In the genomic region with DNA sequence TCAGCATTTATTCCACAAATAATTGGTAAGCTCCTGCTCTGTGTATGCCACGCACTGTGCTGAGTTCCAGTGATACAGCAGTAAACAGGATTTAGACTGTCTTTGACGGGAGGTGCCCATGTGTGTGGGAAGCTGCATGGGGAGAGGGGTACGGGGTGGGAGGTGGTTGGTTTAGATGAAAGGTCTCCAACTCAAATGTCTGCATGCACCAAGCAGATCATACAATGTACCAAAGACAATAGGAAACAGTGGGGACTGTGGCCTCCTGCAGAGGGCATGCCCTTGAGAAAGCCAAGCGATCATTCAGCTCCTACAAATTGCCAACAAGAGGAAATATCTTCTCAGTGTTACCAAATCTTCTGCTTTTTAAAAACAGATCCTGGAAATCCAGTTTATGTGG, we compare ENCODE assay signal across 23 cellular contexts. TPM values are rescaled to one million over a fixed set of nuclear protein-coding genes. Genes with fewer than 3 reads are reported as not detected.
A peak's percentile ranks its signal among the peaks of the same experiment; 100 is the strongest.
DNase-seq lines count a peak whose midpoint lies in the region; ATAC-seq, FAIRE-seq and TF ChIP-seq lines count a peak whose summit lies in the region.
"Had no signal": no experiment of that assay in that cellular context is flagged by ENCODE, and none has a peak within 500 bp of the region (broad histone marks: within the 10 kb centered on the region; RNA-seq: fewer than 3 reads in every experiment).

No MANE protein-coding gene starts in this region.

- peaks cover 46% of the 10 kb centered on the region for H3K4me1 ChIP-seq in GM23338 (ENCODE audit: insufficient read depth)
- peaks cover 0 to 8% of the 10 kb centered on the region in 2 donors for H3K4me1 ChIP-seq in ascending aorta
- H3K4me1 ChIP-seq in thoracic aorta (ENCODE audit: control insufficient read depth in 1 of 2, low read depth in 2 of 2): peaks cover 12 to 52% of the 10 kb centered on the region in 2 donors
- H3K4me1 ChIP-seq in HepG2 (ENCODE audit: insufficient read depth, low read length): no peaks in the 10 kb centered on the region
- H3K4me1 ChIP-seq in CD8-positive, alpha-beta T cell (ENCODE audit: insufficient read depth, low read length): no peaks in the 10 kb centered on the region
- H3K4me1 ChIP-seq: BE2C had no signal

- WGBS in HepG2 (ENCODE audit: low lambda C conversion rate): 60% methylated on average over 4 of the region's 4 CpGs

- H3K4me3 Mint-ChIP-seq in GM23338: no peak overlapping the region
- no peak overlapping the region for H3K4me3 Mint-ChIP-seq in CD8-positive, alpha-beta T cell

- DNase-seq in GM23338 (ENCODE audit: low spot score): peak; percentile 58
- no peak for DNase-seq in ascending aorta (ENCODE audit: low spot score in 2 of 2)
- DNase-seq in iPS-NIHi11 (ENCODE audit: low spot score): peak; percentile 64
- DNase-seq in thoracic aorta (ENCODE audit: low spot score): no peak
- DNase-seq in HepG2 (ENCODE audit: low spot score): no peak
- no peak for DNase-seq in HPDE6-E6E7 (ENCODE audit: extremely low spot score)
- DNase-seq in CD8-positive, alpha-beta T cell: no peak
- DNase-seq: BE2C, DMS79, KG1, NCI-H1092, NCI-H1436 treated with DMSO at 0.1 percent for 48 hours, NCI-H1930, NCI-H2227 treated with DMSO at 0.1 percent for 48 hours, NCI-H510A, NCI-H748 treated with DMSO at 0.1 percent for 48 hours, PC-9, RPMI8226, SHP77 had no signal

- H3K9me3 ChIP-seq in ascending aorta: peaks cover 0 to 18% of the 10 kb centered on the region in 2 donors
- peaks cover 5% of the 10 kb centered on the region for H3K9me3 ChIP-seq in thoracic aorta
- H3K9me3 ChIP-seq in HepG2 (ENCODE audit: low read length): no peaks in the 10 kb centered on the region
- H3K9me3 ChIP-seq in CD8-positive, alpha-beta T cell (ENCODE audit: low read length): no peaks in the 10 kb centered on the region
- H3K9me3 ChIP-seq: BE2C had no signal

- H3K79me2 ChIP-seq in GM23338 (replicated peaks; ENCODE audit: insufficient read depth): no peaks in the 10 kb centered on the region
- H3K79me2 ChIP-seq in HepG2 (ENCODE audit: insufficient read depth, low read length): no peaks in the 10 kb centered on the region

- CTCF ChIA-PET in HepG2 (lab: Yijun Ruan, JAX; ENCODE audit: low intra/inter-chr PET ratio, low total read pairs): no interaction called here
- CTCF ChIA-PET in CD8-positive, alpha-beta T cell (lab: Charles Lee): no interaction called here

- no peak overlapping the region for H2AFZ ChIP-seq in GM23338
- no peak overlapping the region for H2AFZ ChIP-seq in HepG2 (ENCODE audit: low read length)
- H2AFZ ChIP-seq: PC-9 had no signal

- 0 out of 2 replicates have a peak overlapping the region, but pooled peaks have one; percentile 50 for H3K27ac Mint-ChIP-seq in GM23338
- H3K27ac Mint-ChIP-seq in CD8-positive, alpha-beta T cell: no peak overlapping the region

- POLR2A ChIA-PET in HepG2 (lab: Yijun Ruan, JAX): no interaction called here
- POLR2A ChIA-PET in CD8-positive, alpha-beta T cell (lab: Charles Lee): no interaction called here

- H3K9ac ChIP-seq in HepG2 (ENCODE audit: insufficient read depth, low read depth, low read length): no peak overlapping the region

- no TSS peak for BruUV-seq in HepG2 (replicated peaks; lab: Mats Ljungman, UMichigan)

- no peak for FAIRE-seq in HepG2 (lab: Jason Lieb, UNC)
- FAIRE-seq: A204.1 had no signal

- H3K9me3 Mint-ChIP-seq in GM23338: peaks cover 11% of the 10 kb centered on the region
- H3K9me3 Mint-ChIP-seq in CD8-positive, alpha-beta T cell: no peaks in the 10 kb centered on the region

- no peak for TF ChIP-seq POLR2A in HepG2 (IDR thresholded peaks at IDR 0.05; ENCODE audit: insufficient read depth in 1 of 2, low read depth in 2 of 2, low read length in 2 of 2)

- H3F3A ChIP-seq in GM23338 (replicated peaks; ENCODE audit: low read depth): peaks cover 15% of the 10 kb centered on the region

- no peak for TF ChIP-seq RAD21 in HepG2 (CRISPR knock-in tag; IDR thresholded peaks at IDR 0.05)

- in situ Hi-C loops in HepG2 (cut with HindIII; ENCODE audit: extremely low pct_ligation_motif_present, low pct_unique_long_range_greater_than_20kb): no loop called here

- H4K20me1 ChIP-seq in GM23338 (replicated peaks; ENCODE audit: insufficient read depth) (no peaks in the 10 kb centered on the region), HepG2 (ENCODE audit: insufficient read depth, low read length) (no peaks in the 10 kb centered on the region)

- H3K9me2 ChIP-seq in GM23338 (ENCODE audit: insufficient read depth): no peaks in the 10 kb centered on the region

- no peak for TF ChIP-seq CTCF in GM23338 (conservative IDR thresholded peaks at IDR 0.05; ENCODE audit: low read depth in 2 of 2)
- no peak for TF ChIP-seq CTCF in ascending aorta (IDR thresholded peaks at IDR 0.05)
- no peak for TF ChIP-seq CTCF in thoracic aorta (IDR thresholded peaks at IDR 0.05)
- no peak for TF ChIP-seq CTCF in HepG2 (CRISPR knock-in tag; IDR thresholded peaks at IDR 0.05)
- TF ChIP-seq CTCF in CD8-positive, alpha-beta T cell (IDR thresholded peaks at IDR 0.05): no peak

- H3K4me3 ChIP-seq in GM23338: no peak overlapping the region
- H3K4me3 ChIP-seq in ascending aorta: no peak overlapping the region
- no peak overlapping the region for H3K4me3 ChIP-seq in thoracic aorta
- no peak overlapping the region for H3K4me3 ChIP-seq in HepG2 (replicated peaks in 1 of 3; ENCODE audit: insufficient read depth in 1 of 3, low read depth in 2 of 3, low read length in 3 of 3)
- no peak overlapping the region for H3K4me3 ChIP-seq in CD8-positive, alpha-beta T cell (ENCODE audit: low read depth, low read length)
- H3K4me3 ChIP-seq: PC-9, SK-N-MC had no signal

- no peaks in the 10 kb centered on the region for H3K27me3 ChIP-seq in GM23338 (ENCODE audit: insufficient read depth)
- H3K27me3 ChIP-seq in ascending aorta: no peaks in the 10 kb centered on the region
- H3K27me3 ChIP-seq in thoracic aorta (replicated peaks; ENCODE audit: insufficient read depth): no peaks in the 10 kb centered on the region
- no peaks in the 10 kb centered on the region for H3K27me3 ChIP-seq in HepG2 (ENCODE audit: control insufficient read depth in 1 of 2, insufficient read depth in 2 of 2, low read length in 2 of 2)
- no peaks in the 10 kb centered on the region for H3K27me3 ChIP-seq in CD8-positive, alpha-beta T cell (ENCODE audit: insufficient read depth, low read length)
- H3K27me3 ChIP-seq: BE2C had no signal

- no peaks in the 10 kb centered on the region for H3K36me3 ChIP-seq in GM23338 (ENCODE audit: insufficient read depth)
- no peaks in the 10 kb centered on the region for H3K36me3 ChIP-seq in ascending aorta
- no peaks in the 10 kb centered on the region for H3K36me3 ChIP-seq in thoracic aorta
- no peaks in the 10 kb centered on the region for H3K36me3 ChIP-seq in HepG2 (replicated peaks in 1 of 2; ENCODE audit: control insufficient read depth in 1 of 2, insufficient read depth in 2 of 2, low read length in 2 of 2)
- no peaks in the 10 kb centered on the region for H3K36me3 ChIP-seq in CD8-positive, alpha-beta T cell (ENCODE audit: insufficient read depth, low read length)
- H3K36me3 ChIP-seq: BE2C had no signal

- peaks cover 50% of the 10 kb centered on the region for H3K4me1 Mint-ChIP-seq in GM23338
- H3K4me1 Mint-ChIP-seq in CD8-positive, alpha-beta T cell (ENCODE audit: low read depth): no peaks in the 10 kb centered on the region

- H3K27ac ChIP-seq in GM23338 (ENCODE audit: low read depth) (peak overlapping the region; percentile 69), ascending aorta (peak overlapping the region; percentile 58 to 69), thoracic aorta (peak overlapping the region; percentile 46 to 70), HepG2 (ENCODE audit: extremely low read length, insufficient read depth, low read length) (no peak overlapping the region)
- H3K27ac ChIP-seq in CD8-positive, alpha-beta T cell (ENCODE audit: low read depth, low read length): no peak overlapping the region
- H3K27ac ChIP-seq: PC-9, SK-N-MC had no signal

- H3K4me2 ChIP-seq in GM23338 (no peak overlapping the region), HepG2 (ENCODE audit: low read depth, low read length) (no peak overlapping the region)
- H3K4me2 ChIP-seq: PC-9 had no signal

- no peaks in the 10 kb centered on the region; the same call in 2 of the 3 replicates for H3K36me3 Mint-ChIP-seq in GM23338 (ENCODE audit: low read depth)
- H3K36me3 Mint-ChIP-seq in CD8-positive, alpha-beta T cell: no peaks in the 10 kb centered on the region

- ATAC-seq in GM23338: peak; percentile 91
- no peak for ATAC-seq in thoracic aorta (ENCODE audit: insufficient number of reproducible peaks, low FRiP score, low read depth)
- no peak for ATAC-seq in HepG2
- no peak for ATAC-seq in CD8-positive, alpha-beta T cell
- ATAC-seq in GM19035 (IDR thresholded peaks at IDR 0.05; ENCODE audit: unreplicated experiment): no peak
- ATAC-seq: HCT116 had no signal

- TF ChIP-seq EP300 in HepG2 (IDR thresholded peaks at IDR 0.05; ENCODE audit: low read depth in 2 of 2, low read length in 2 of 2) (no peak), HepG2 (CRISPR knock-in tag; IDR thresholded peaks at IDR 0.05; ENCODE audit: borderline replicate concordance) (no peak)

- intact Hi-C loops in ascending aorta (cut with DNase I): loop anchor here (5.0 kb wide), 1 partner anchor 75 kb away; no protein-coding TSS in a partner anchor
- intact Hi-C loops in HepG2 (cut with micrococcal nuclease; ENCODE audit: unreplicated experiment): no loop called here
- intact Hi-C loops in CD8-positive, alpha-beta T cell (cut with DNase I, micrococcal nuclease): no loop called here

- no peaks in the 10 kb centered on the region for H3K27me3 Mint-ChIP-seq in GM23338 (ENCODE audit: insufficient read depth, low read depth, poor library complexity)
- H3K27me3 Mint-ChIP-seq in CD8-positive, alpha-beta T cell (ENCODE audit: low read depth): peaks cover 20% of the 10 kb centered on the region

RNA-seq across cellular contexts. Expression of a gene that starts 36.1 kb away (rescaled TPM):
- 0.35 and 1.1 TPM in 2 replicates for total RNA-seq in GM23338 (2014; rRNA removed; shearing (Covaris generic))
- 0.94 and 1.4 TPM in 2 replicates for polyA plus RNA-seq in GM23338 (2016; fragmentation: Nextera tagmentation; extraction: Ambion mirVana)
- total RNA-seq in ascending aorta: not detected
- not detected for total RNA-seq in thoracic aorta
- not detected in 2 replicates for total RNA-seq in HepG2 (2016; rRNA removed; fragmentation: Illumina TruSeq; extraction: Trizol)
- not detected in 2 replicates for total RNA-seq in HepG2 (2016; cell fraction: cytosol; rRNA removed; fragmentation: Illumina TruSeq; extraction: Trizol; ENCODE audit: low read depth)
- total RNA-seq in HepG2 (2016; cell fraction: insoluble cytoplasmic fraction; rRNA removed; fragmentation: Illumina TruSeq; extraction: Trizol): not detected in 2 replicates
- not detected in 2 replicates for total RNA-seq in HepG2 (2016; cell fraction: membrane; rRNA removed; fragmentation: Illumina TruSeq; extraction: Trizol)
- total RNA-seq in HepG2 (2016; cell fraction: nucleus; rRNA removed; fragmentation: Illumina TruSeq; extraction: Trizol): not detected in 2 replicates
- not detected in 2 replicates for polyA plus RNA-seq in HepG2 (2011; rRNA removed)
- not detected in 2 replicates for polyA plus RNA-seq in HepG2 (2011; cell fraction: cytosol; rRNA removed)
- polyA plus RNA-seq in HepG2 (2011; cell fraction: nucleus; rRNA removed): not detected in 2 replicates
- not detected in 2 replicates for polyA plus RNA-seq in HepG2 (2012)
- polyA plus RNA-seq in HepG2 (2016; cell fraction: cytosol; fragmentation: Illumina TruSeq; extraction: Trizol; ENCODE audit: low read depth): not detected in 2 replicates
- polyA plus RNA-seq in HepG2 (2016; cell fraction: insoluble cytoplasmic fraction; fragmentation: Illumina TruSeq; extraction: Trizol; ENCODE audit: low read depth): not detected in 2 replicates
- not detected in 2 replicates for polyA plus RNA-seq in HepG2 (2016; cell fraction: membrane; fragmentation: Illumina TruSeq; extraction: Trizol; ENCODE audit: low read depth)
- not detected in 2 replicates for polyA plus RNA-seq in HepG2 (2016; cell fraction: nucleus; fragmentation: Illumina TruSeq; extraction: Trizol; ENCODE audit: insufficient read depth, low read depth)
- polyA minus RNA-seq in HepG2 (2011; rRNA and poly(A)+ RNA removed; ENCODE audit: low replicate concordance): not detected in 2 replicates
- polyA minus RNA-seq in HepG2 (2011; cell fraction: cytosol; rRNA and poly(A)+ RNA removed): not detected in 2 replicates
- polyA minus RNA-seq in HepG2 (2011; cell fraction: nucleus; rRNA and poly(A)+ RNA removed): not detected in 2 replicates
- total RNA-seq in CD8-positive, alpha-beta T cell: not detected
- total RNA-seq: PC-9 had no signal

Comparison
In these comparisons a context has a peak if more than half of its experiments do, and no peak if none do; other contexts are left out.
1. DNase-seq: peak in GM23338 (single experiment) and iPS-NIHi11 (single experiment); none in ascending aorta (0 of 2), thoracic aorta (single experiment), HepG2 (single experiment), HPDE6-E6E7 (single experiment) and CD8-positive, alpha-beta T cell (0 of 7).
2. H3K27ac ChIP-seq: peak in GM23338 (single experiment), ascending aorta (2 of 2) and thoracic aorta (2 of 2); none in HepG2 (single experiment) and CD8-positive, alpha-beta T cell (single experiment).